12 cellular contexts compared by ENCODE assay signal in genomic region chr6:24926192-24926591, GRCh38. TPM values are rescaled to one million over a fixed set of nuclear protein-coding genes. Genes with fewer than 3 reads are reported as not detected.
A peak's percentile ranks its signal among the peaks of the same experiment; 100 is the strongest.
DNase-seq lines count a peak whose midpoint lies in the region; ATAC-seq, FAIRE-seq and TF ChIP-seq lines count a peak whose summit lies in the region.
"Had no signal": no experiment of that assay in that cellular context is flagged by ENCODE, and none has a peak within 500 bp of the region (broad histone marks: within the 10 kb centered on the region; RNA-seq: fewer than 3 reads in every experiment).

No MANE protein-coding gene starts in this region.

- no peaks in the 10 kb centered on the region for H3K27me3 Mint-ChIP-seq in activated CD4-positive, alpha-beta T cell treated with anti-CD3 and anti-CD28 coated beads for 36 hours
- no peaks in the 10 kb centered on the region for H3K27me3 Mint-ChIP-seq in activated T-helper 1 cell treated with anti-CD3 and anti-CD28 coated beads, Interleukin-12 subunit alpha, Interleukin-12 subunit beta, Interleukin-2, Interleukin-4 antibody, amounts not matched to agents 30 ng/mL and 10 ng/mL and 1 ng/mL, durations not matched to agents 14 hours and 24 hours and 36 hours (ENCODE audit: insufficient read depth)
- H3K27me3 Mint-ChIP-seq in natural killer cell (ENCODE audit: low read depth in 2 of 2) = no peaks in the 10 kb centered on the region

- peaks cover 86% of the 10 kb centered on the region for H3K4me1 Mint-ChIP-seq in activated CD4-positive, alpha-beta T cell treated with anti-CD3 and anti-CD28 coated beads for 36 hours
- peaks cover 85% of the 10 kb centered on the region for H3K4me1 Mint-ChIP-seq in activated T-helper 1 cell treated with anti-CD3 and anti-CD28 coated beads, Interleukin-12 subunit alpha, Interleukin-12 subunit beta, Interleukin-2, Interleukin-4 antibody, amounts not matched to agents 30 ng/mL and 10 ng/mL and 1 ng/mL, durations not matched to agents 14 hours and 24 hours and 36 hours (ENCODE audit: low read depth)
- H3K4me1 Mint-ChIP-seq in natural killer cell = peaks cover 82% of the 10 kb centered on the region in 2 donors

- CTCF ChIA-PET in activated CD4-positive, alpha-beta T cell treated with anti-CD3 and anti-CD28 coated beads for 36 hours (lab: Charles Lee) = interaction anchor here (0.6 to 3.9 kb wide), 15 partner anchors 9 to 145 kb away, joined by 3 to 52 read pairs (median 4); partner anchors contain the start of gene RIPOR2

- peaks cover 19% of the 10 kb centered on the region for H3K36me3 Mint-ChIP-seq in activated CD4-positive, alpha-beta T cell treated with anti-CD3 and anti-CD28 coated beads for 36 hours (ENCODE audit: low read depth)
- H3K36me3 Mint-ChIP-seq in activated T-helper 1 cell treated with anti-CD3 and anti-CD28 coated beads, Interleukin-12 subunit alpha, Interleukin-12 subunit beta, Interleukin-2, Interleukin-4 antibody, amounts not matched to agents 30 ng/mL and 10 ng/mL and 1 ng/mL, durations not matched to agents 14 hours and 24 hours and 36 hours (ENCODE audit: low read depth) = peaks cover 21% of the 10 kb centered on the region
- no peaks in the 10 kb centered on the region for H3K36me3 Mint-ChIP-seq in natural killer cell

- no peaks in the 10 kb centered on the region for H3K36me3 ChIP-seq in KOPT-K1 (ENCODE audit: insufficient read depth, low read length)

- intact Hi-C loops in activated CD4-positive, alpha-beta T cell treated with anti-CD3 and anti-CD28 coated beads for 36 hours (cut with DNase I, micrococcal nuclease) = loop anchor here in 1 of 2 experiments (10.0 kb wide), 1 partner anchor 211 kb away; the partner anchor contains the start of gene C6orf62
- intact Hi-C loops in activated T-helper 1 cell treated with anti-CD3 and anti-CD28 coated beads, Interleukin-12 subunit alpha, Interleukin-12 subunit beta, Interleukin-2, Interleukin-4 antibody, amounts not matched to agents 30 ng/mL and 10 ng/mL and 1 ng/mL, durations not matched to agents 14 hours and 24 hours and 36 hours (cut with micrococcal nuclease) = loop anchor here (10.0 kb wide), 1 partner anchor 1099 kb away; a partner anchor contains a TSS
- intact Hi-C loops in natural killer cell (cut with micrococcal nuclease) = loop anchor here (5.0 kb wide), 1 partner anchor 36 kb away; no protein-coding TSS in a partner anchor

- H3K27ac ChIP-seq in KOPT-K1 (ENCODE audit: low read depth, low read length, poor library complexity, severe bottlenecking) = peak overlapping the region; percentile 89

- H3K9me3 ChIP-seq in KOPT-K1 (ENCODE audit: insufficient read depth, low read length, poor library complexity, severe bottlenecking) = no peaks in the 10 kb centered on the region

- peak overlapping the region; percentile 63 for H3K4me3 Mint-ChIP-seq in activated CD4-positive, alpha-beta T cell treated with anti-CD3 and anti-CD28 coated beads for 36 hours
- peak overlapping the region; percentile 71 for H3K4me3 Mint-ChIP-seq in activated T-helper 1 cell treated with anti-CD3 and anti-CD28 coated beads, Interleukin-12 subunit alpha, Interleukin-12 subunit beta, Interleukin-2, Interleukin-4 antibody, amounts not matched to agents 30 ng/mL and 10 ng/mL and 1 ng/mL, durations not matched to agents 14 hours and 24 hours and 36 hours
- peak overlapping the region; percentile 85 for H3K4me3 Mint-ChIP-seq in natural killer cell

- DNase-seq in activated CD4-positive, alpha-beta T cell treated with anti-CD3 and anti-CD28 coated beads for 36 hours = no peak
- DNase-seq in activated CD4-positive, alpha-beta T cell treated with anti-CD3 and anti-CD28 coated beads, Interleukin-2, amount 50 U/mL, for 4 hours = no peak
- no peak for DNase-seq in activated T-helper 1 cell treated with anti-CD3 and anti-CD28 coated beads, Interleukin-12 subunit alpha, Interleukin-12 subunit beta, Interleukin-2, Interleukin-4 antibody, amounts not matched to agents 30 ng/mL and 10 ng/mL and 1 ng/mL, durations not matched to agents 14 hours and 24 hours and 36 hours (ENCODE audit: low spot score)
- no peak for DNase-seq in natural killer cell
- DNase-seq in D721Med (ENCODE audit: insufficient read length, low spot score) = no peak
- DNase-seq: ACHN, left ventricle myocardium superior, NCI-H187 had no signal

- TF ChIP-seq CTCF in natural killer cell (IDR thresholded peaks at IDR 0.05) (no peak), D721Med (IDR thresholded peaks at IDR 0.05; ENCODE audit: insufficient read depth, missing control alignments) (no peak)

- POLR2A ChIA-PET in activated CD4-positive, alpha-beta T cell treated with anti-CD3 and anti-CD28 coated beads for 36 hours (lab: Charles Lee) = interaction anchor here (0.6 to 1.5 kb wide), 6 partner anchors 11 to 65 kb away, joined by 3 to 13 read pairs (median 4); no protein-coding TSS in a partner anchor

- peak overlapping the region; percentile 96 for H3K27ac Mint-ChIP-seq in activated CD4-positive, alpha-beta T cell treated with anti-CD3 and anti-CD28 coated beads for 36 hours
- H3K27ac Mint-ChIP-seq in activated T-helper 1 cell treated with anti-CD3 and anti-CD28 coated beads, Interleukin-12 subunit alpha, Interleukin-12 subunit beta, Interleukin-2, Interleukin-4 antibody, amounts not matched to agents 30 ng/mL and 10 ng/mL and 1 ng/mL, durations not matched to agents 14 hours and 24 hours and 36 hours = peak overlapping the region; percentile 88
- peak overlapping the region; percentile 71 to 89 for H3K27ac Mint-ChIP-seq in natural killer cell

- ATAC-seq in activated CD4-positive, alpha-beta T cell treated with anti-CD3 and anti-CD28 coated beads for 36 hours = no peak
- ATAC-seq in natural killer cell (peak; percentile 43 to 62 (median 61)), GM18498 (IDR thresholded peaks at IDR 0.05; ENCODE audit: unreplicated experiment) (no peak), GM21786 (IDR thresholded peaks at IDR 0.05; ENCODE audit: unreplicated experiment) (no peak)
- ATAC-seq: left ventricle myocardium superior had no signal

- no peak for FAIRE-seq in D721Med (lab: Jason Lieb, UNC)

- peaks cover 12% of the 10 kb centered on the region for H3K9me3 Mint-ChIP-seq in activated CD4-positive, alpha-beta T cell treated with anti-CD3 and anti-CD28 coated beads for 36 hours (ENCODE audit: low read depth)
- H3K9me3 Mint-ChIP-seq in activated T-helper 1 cell treated with anti-CD3 and anti-CD28 coated beads, Interleukin-12 subunit alpha, Interleukin-12 subunit beta, Interleukin-2, Interleukin-4 antibody, amounts not matched to agents 30 ng/mL and 10 ng/mL and 1 ng/mL, durations not matched to agents 14 hours and 24 hours and 36 hours = peaks cover 11% of the 10 kb centered on the region
- peaks cover 4 to 7% of the 10 kb centered on the region in 2 donors for H3K9me3 Mint-ChIP-seq in natural killer cell

RNA-seq across cellular contexts. Expression of gene RIPOR2, which starts 9.6 kb away (rescaled TPM):
- 10 to 100 TPM; 60.0 to 67.0 TPM for total RNA-seq in activated CD4-positive, alpha-beta T cell treated with anti-CD3 and anti-CD28 coated beads for 36 hours
- total RNA-seq in activated T-helper 1 cell treated with anti-CD3 and anti-CD28 coated beads, Interleukin-12 subunit alpha, Interleukin-12 subunit beta, Interleukin-2, Interleukin-4 antibody, amounts not matched to agents 30 ng/mL and 10 ng/mL and 1 ng/mL, durations not matched to agents 14 hours and 24 hours and 36 hours = 30.8 and 31.1 TPM in 2 replicates
- total RNA-seq in natural killer cell = 100 to 1,000 TPM; 234 to 312 (median 299) TPM
- total RNA-seq: G401 had no signal

Comparison
In these comparisons a context has a peak if more than half of its experiments do, and no peak if none do; other contexts are left out.
1. ATAC-seq: peak in natural killer cell (3 of 3); none in activated CD4-positive, alpha-beta T cell treated with anti-CD3 and anti-CD28 coated beads for 36 hours (single experiment), GM18498 (single experiment) and GM21786 (single experiment).
2. Peak in every context shown above with its lines, with median percentiles within 50 percentile points of each other: H3K27ac Mint-ChIP-seq and H3K4me3 Mint-ChIP-seq.